27 cellular contexts compared by ENCODE assay signal in genomic region chr13:25843692-25844091, GRCh38.
"Had no signal": no experiment of that assay in that cellular context is flagged by ENCODE, and none has a peak within 500 bp of the region (broad histone marks: within the 10 kb centered on the region; RNA-seq: fewer than 3 reads in every experiment).

No MANE protein-coding gene starts in this region.

- DNase-seq: activated CD4-positive, alpha-beta memory T cell treated with anti-CD3 and anti-CD28 coated beads for 36 hours; activated CD4-positive, alpha-beta T cell treated with anti-CD3 and anti-CD28 coated beads for 1 hour; activated CD4-positive, alpha-beta T cell treated with anti-CD3 and anti-CD28 coated beads for 4 hours; activated CD4-positive, alpha-beta T cell treated with anti-CD3 and anti-CD28 coated beads, Interleukin-2, amount 50 U/mL, for 1 hour; activated CD8-positive, alpha-beta memory T cell treated with anti-CD3 and anti-CD28 coated beads, Interleukin-2, amount 50 U/mL, for 48 hours; activated CD8-positive, alpha-beta T cell treated with anti-CD3 and anti-CD28 coated beads, Interleukin-2, amount 10 ng/mL, durations not matched to agents 7 days and 5 days; activated gamma-delta T cell; activated naive CD4-positive, alpha-beta T cell treated with anti-CD3 and anti-CD28 coated beads, Interleukin-2, amount 50 U/mL, for 16 hours; activated naive CD4-positive, alpha-beta T cell treated with Interleukin-2 at 50 U/mL for 16 hours; activated T-cell treated with anti-CD3 and anti-CD28 coated beads for 4 hours; activated T-cell treated with anti-CD3 and anti-CD28 coated beads, Interleukin-2, amount 50 U/mL, for 24 hours; activated T-cell treated with anti-CD3 and anti-CD28 coated beads, Interleukin-2, amount 50 U/mL, for 72 hours; amniotic stem cell; anterior cingulate cortex; brain microvascular endothelial cell; dermis blood vessel endothelial cell; effector CD4-positive, alpha-beta T cell; foreskin fibroblast; glutamatergic neuron; heart left ventricle; T-helper 2 cell had no signal

- H3K27me3 Mint-ChIP-seq: activated naive CD8-positive, alpha-beta T cell; activated T-cell treated with anti-CD3 and anti-CD28 coated beads, Interleukin-2, amount 50 U/mL, for 24 hours had no signal

- H3K4me3 ChIP-seq: coronary artery, heart left ventricle had no signal

- H3K27me3 ChIP-seq: brain microvascular endothelial cell had no signal

- H3K27ac Mint-ChIP-seq: activated CD4-positive, alpha-beta memory T cell treated with anti-CD3 and anti-CD28 coated beads for 36 hours; activated CD8-positive, alpha-beta T cell treated with anti-CD3 and anti-CD28 coated beads, Interleukin-2, amount 10 ng/mL, durations not matched to agents 7 days and 5 days; activated naive CD8-positive, alpha-beta T cell; activated T-cell treated with anti-CD3 and anti-CD28 coated beads, Interleukin-2, amount 50 U/mL, for 24 hours; activated T-cell treated with anti-CD3 and anti-CD28 coated beads, Interleukin-2, amount 50 U/mL, for 72 hours; WTC11 had no signal

- H3K36me3 Mint-ChIP-seq: activated CD4-positive, alpha-beta memory T cell treated with anti-CD3 and anti-CD28 coated beads for 36 hours; activated naive CD8-positive, alpha-beta T cell had no signal

- H3K27ac ChIP-seq: brain microvascular endothelial cell, coronary artery, heart left ventricle, VCaP had no signal

- H3K9me3 Mint-ChIP-seq: activated CD4-positive, alpha-beta memory T cell treated with anti-CD3 and anti-CD28 coated beads for 36 hours; activated T-cell treated with anti-CD3 and anti-CD28 coated beads, Interleukin-2, amount 50 U/mL, for 24 hours; activated T-cell treated with anti-CD3 and anti-CD28 coated beads, Interleukin-2, amount 50 U/mL, for 72 hours; central memory CD8-positive, alpha-beta T cell had no signal

- H3K36me3 ChIP-seq: brain microvascular endothelial cell, heart left ventricle had no signal

- ATAC-seq: activated CD8-positive, alpha-beta T cell treated with anti-CD3 and anti-CD28 coated beads, Interleukin-2, amount 10 ng/mL, durations not matched to agents 7 days and 5 days; activated T-cell treated with anti-CD3 and anti-CD28 coated beads, Interleukin-2, amount 50 U/mL, for 72 hours; esophagus mucosa; heart left ventricle; WTC11 had no signal

- H3K9me3 ChIP-seq: heart left ventricle had no signal

- H3K4me3 Mint-ChIP-seq: activated CD4-positive, alpha-beta memory T cell treated with anti-CD3 and anti-CD28 coated beads for 36 hours; activated CD8-positive, alpha-beta T cell treated with anti-CD3 and anti-CD28 coated beads, Interleukin-2, amount 10 ng/mL, durations not matched to agents 7 days and 5 days; activated naive CD8-positive, alpha-beta T cell; activated T-cell treated with anti-CD3 and anti-CD28 coated beads, Interleukin-2, amount 50 U/mL, for 24 hours; activated T-cell treated with anti-CD3 and anti-CD28 coated beads, Interleukin-2, amount 50 U/mL, for 72 hours; central memory CD8-positive, alpha-beta T cell; WTC11 had no signal
